In the genomic region with DNA sequence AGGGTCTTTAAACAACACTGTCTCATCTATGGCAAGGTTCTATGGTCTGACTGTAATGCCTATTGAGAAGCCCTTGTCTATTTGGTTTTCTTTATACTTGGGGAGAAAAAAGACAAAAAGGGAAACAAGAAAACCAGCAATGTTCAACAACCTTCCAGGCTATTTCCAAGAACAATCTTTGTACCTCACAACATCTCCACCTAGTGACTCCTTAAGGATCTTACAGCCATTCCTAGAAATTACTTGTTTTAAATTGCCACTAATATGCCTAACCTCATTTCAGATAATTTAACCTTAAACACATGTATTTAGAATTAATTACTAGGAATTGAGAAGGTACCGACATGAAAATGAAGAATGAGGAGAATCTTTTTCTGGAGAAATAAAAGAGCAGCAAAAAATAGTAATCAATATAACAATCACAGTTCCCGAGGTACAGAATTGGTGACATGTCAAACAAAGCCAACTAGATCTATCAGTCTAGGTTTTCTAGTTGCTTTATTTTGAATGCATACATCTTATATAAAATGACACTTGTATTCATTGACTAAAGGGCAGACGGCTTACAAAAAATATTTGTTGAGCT, we compare ENCODE assay signal across 9 cellular contexts. TPM values are rescaled to one million over a fixed set of nuclear protein-coding genes. Genes with fewer than 3 reads are reported as not detected.
DNase-seq lines count a peak whose midpoint lies in the region; ATAC-seq and TF ChIP-seq lines count a peak whose summit lies in the region.
"Had no signal": no experiment of that assay in that cellular context is flagged by ENCODE, and none has a peak within 500 bp of the region (broad histone marks: within the 10 kb centered on the region; RNA-seq: fewer than 3 reads in every experiment).

No MANE protein-coding gene starts in this region.

- H3K9me3 ChIP-seq in NT2/D1 (ENCODE audit: insufficient read depth, low read length): no peaks in the 10 kb centered on the region

- H3K4me1 Mint-ChIP-seq in progenitor cell of endocrine pancreas (ENCODE audit: low read depth): peaks cover 4% of the 10 kb centered on the region

- H3K4me3 ChIP-seq in GM12864 (ENCODE audit: low read depth, low read length): no peak overlapping the region
- no peak overlapping the region for H3K4me3 ChIP-seq in NT2/D1 (ENCODE audit: insufficient read length, low read depth)
- no peak overlapping the region for H3K4me3 ChIP-seq in epithelial cell of proximal tubule (ENCODE audit: low read depth, low read length)

- no peak for ATAC-seq in HG03521 (IDR thresholded peaks at IDR 0.05; ENCODE audit: unreplicated experiment)

- H3K9me3 Mint-ChIP-seq in progenitor cell of endocrine pancreas (ENCODE audit: low read depth): peaks cover 3% of the 10 kb centered on the region

- no peaks in the 10 kb centered on the region for H3K27me3 ChIP-seq in NT2/D1 (ENCODE audit: insufficient read depth, insufficient read length)

- H3K9ac ChIP-seq in NT2/D1 (ENCODE audit: insufficient read length, low read depth): no peak overlapping the region

- peaks cover 4% of the 10 kb centered on the region for H3K27me3 Mint-ChIP-seq in progenitor cell of endocrine pancreas

- H3K27ac Mint-ChIP-seq in progenitor cell of endocrine pancreas: no peak overlapping the region

- H3K36me3 Mint-ChIP-seq in progenitor cell of endocrine pancreas (ENCODE audit: insufficient read depth): no peaks in the 10 kb centered on the region

- H3K4me1 ChIP-seq in NT2/D1 (ENCODE audit: insufficient read depth, insufficient read length): no peaks in the 10 kb centered on the region

- no peaks in the 10 kb centered on the region for H3K36me3 ChIP-seq in NT2/D1 (ENCODE audit: insufficient read depth, insufficient read length, low read length)

- DNase-seq in GM12864 (ENCODE audit: low read depth) (no peak), NT2/D1 (ENCODE audit: low read depth, low spot score) (peak; percentile 2), epithelial cell of proximal tubule (ENCODE audit: low read depth) (peak; percentile 22), progenitor cell of endocrine pancreas (ENCODE audit: low spot score, unreplicated experiment) (no peak), COR-L47 (lab: John Stamatoyannopoulos, UW) (no peak), NCI-H524 treated with DMSO at 0.1 percent for 48 hours (lab: John Stamatoyannopoulos, UW) (no peak)
- DNase-seq in activated naive CD4-positive, alpha-beta T cell treated with anti-CD3 and anti-CD28 coated beads, Interleukin-2, amount 50 U/mL, for 16 hours: no peak
- DNase-seq: effector CD4-positive, alpha-beta T cell had no signal

- TF ChIP-seq CTCF in GM12864 (IDR thresholded peaks at IDR 0.05; ENCODE audit: low read depth, low read length, missing control alignments) (peak; percentile 34), epithelial cell of proximal tubule (conservative IDR thresholded peaks at IDR 0.05; ENCODE audit: low read depth, low read length) (peak; percentile 78), progenitor cell of endocrine pancreas (IDR thresholded peaks at IDR 0.05; ENCODE audit: unreplicated experiment) (peak; percentile 72)

- no peak overlapping the region for H3K4me3 Mint-ChIP-seq in progenitor cell of endocrine pancreas (ENCODE audit: low read depth)

RNA-seq across cellular contexts. Expression of a gene that starts 1.6 kb away (rescaled TPM):
- total RNA-seq in epithelial cell of proximal tubule (0.40 and 0.43 TPM in 2 replicates), progenitor cell of endocrine pancreas (0.62 and 0.98 TPM in 2 replicates)

RNA-seq across cellular contexts. Expression of a gene that starts 35.7 kb away (rescaled TPM):
- total RNA-seq in epithelial cell of proximal tubule (0.43 and 2.2 TPM in 2 replicates), progenitor cell of endocrine pancreas (22.6 and 23.3 TPM in 2 replicates)

Comparison
In these comparisons a context has a peak if more than half of its experiments do, and no peak if none do; other contexts are left out.
1. DNase-seq: peak in NT2/D1 (single experiment) and epithelial cell of proximal tubule (single experiment); none in GM12864 (single experiment), progenitor cell of endocrine pancreas (single experiment), COR-L47 (single experiment), activated naive CD4-positive, alpha-beta T cell treated with anti-CD3 and anti-CD28 coated beads, Interleukin-2, amount 50 U/mL, for 16 hours (single experiment) and NCI-H524 treated with DMSO at 0.1 percent for 48 hours (single experiment).
2. Peak in every context shown above with its lines, with median percentiles within 50 percentile points of each other: CTCF ChIP-seq.